Comparison of ENCODE assay signal across 8 cellular contexts in genomic region chr16:50548659-50549560, GRCh38. TPM values are rescaled to one million over a fixed set of nuclear protein-coding genes. Genes with fewer than 3 reads are reported as not detected.
DNase-seq lines count a peak whose midpoint lies in the region; ATAC-seq and TF ChIP-seq lines count a peak whose summit lies in the region.

No MANE protein-coding gene starts in this region.

- H3K4ac ChIP-seq in trophoblast cell (ENCODE audit: low read depth, low read length) = no peak overlapping the region

- CTCF ChIA-PET in WTC11 (lab: Charles Lee) = interaction anchor here (0.6 to 1.8 kb wide), 10 partner anchors 39 to 258 kb away, joined by 3 to 11 read pairs (median 4); no protein-coding TSS in a partner anchor

- no peaks in the 10 kb centered on the region for H3K9me3 Mint-ChIP-seq in WTC11

- no peak overlapping the region for H2BK5ac ChIP-seq in trophoblast cell (ENCODE audit: low read depth, low read length, poor library complexity)

- H3K79me1 ChIP-seq in trophoblast cell (ENCODE audit: low read length) = peaks cover 5% of the 10 kb centered on the region

- H3K27me3 Mint-ChIP-seq in WTC11 (ENCODE audit: low read depth) = peaks cover 44% of the 10 kb centered on the region

- H3K27me3 ChIP-seq in fibroblast of lung (ENCODE audit: control insufficient read depth, insufficient read depth, low read length) (peaks cover 53% of the 10 kb centered on the region), trophoblast cell (ENCODE audit: insufficient read depth, low read length) (peaks cover 11% of the 10 kb centered on the region)

- H3K79me2 ChIP-seq in fibroblast of lung (ENCODE audit: control insufficient read depth, insufficient read depth, low read length) (no peaks in the 10 kb centered on the region), trophoblast cell (ENCODE audit: control insufficient read depth, insufficient read depth, low read length, poor library complexity) (no peaks in the 10 kb centered on the region)

- no peak overlapping the region for H2AFZ ChIP-seq in fibroblast of lung (ENCODE audit: low read length)
- H2AFZ ChIP-seq in trophoblast cell (ENCODE audit: insufficient read depth, low read length, poor library complexity) = peak overlapping the region; percentile 55

- no peak overlapping the region for H3K27ac Mint-ChIP-seq in WTC11

- H3K4me1 Mint-ChIP-seq in WTC11 = peaks cover 11% of the 10 kb centered on the region

- H3K4me3 Mint-ChIP-seq in WTC11 = peak overlapping the region; percentile 65

- no peak overlapping the region for H2AK5ac ChIP-seq in trophoblast cell (ENCODE audit: low read length)

- no peak overlapping the region for H3K27ac ChIP-seq in fibroblast of lung (ENCODE audit: insufficient read depth, low read length)
- no peak overlapping the region for H3K27ac ChIP-seq in trophoblast cell (ENCODE audit: low read depth, low read length)

- POLR2A ChIA-PET in WTC11 (lab: Charles Lee) = interaction anchor here (0.5 kb wide), 1 partner anchor 263 kb away, joined by 4 read pairs; no protein-coding TSS in a partner anchor

- no peak for TF ChIP-seq CTCF in WTC11 (IDR thresholded peaks at IDR 0.05)
- no peak for TF ChIP-seq CTCF in fibroblast of lung (conservative IDR thresholded peaks at IDR 0.05 in 1 of 2, IDR thresholded peaks at IDR 0.05 in 1 of 2; ENCODE audit: low read depth in 1 of 2, low read length in 2 of 2)

- no CpG with 5 or more reads among the region's 80 CpGs for WGBS in trophoblast cell (ENCODE audit: extremely low coverage, insufficient coverage, insufficient read length)

- peak overlapping the region; percentile 24 for H4K8ac ChIP-seq in trophoblast cell (ENCODE audit: low read depth, low read length)

- peak; percentile 50 for ATAC-seq in HG03135 (IDR thresholded peaks at IDR 0.05; ENCODE audit: unreplicated experiment)
- peak; percentile 12 for ATAC-seq in WTC11

- H3K36me3 ChIP-seq in fibroblast of lung (ENCODE audit: control insufficient read depth, insufficient read depth, low read length) (no peaks in the 10 kb centered on the region), trophoblast cell (ENCODE audit: control insufficient read depth in 1 of 2, insufficient read depth in 2 of 2, low read length in 2 of 2) (no peaks in the 10 kb centered on the region)

- H3K18ac ChIP-seq in trophoblast cell (ENCODE audit: low read length) = peak overlapping the region; percentile 71

- DNase-seq in stimulated activated CD4-positive, alpha-beta T cell treated with anti-CD3 and anti-CD28 coated beads, Interleukin-12 subunit alpha, Interleukin-12 subunit beta, amount 100 ng/mL, for 4 hours = peak; percentile 4
- no peak for DNase-seq in stimulated activated CD4-positive, alpha-beta T cell treated with anti-CD3 and anti-CD28 coated beads, Interleukin-4, amount 100 ng/mL, for 24 hours
- DNase-seq in WTC11 (ENCODE audit: low spot score) = peak; percentile 30
- peak in 1 of 2 donors; percentile 3 for DNase-seq in fibroblast of lung (ENCODE audit: low read depth in 2 of 2)
- DNase-seq in trophoblast cell = no peak
- no peak for DNase-seq in D341Med (ENCODE audit: low spot score)
- DNase-seq in CD1c-positive myeloid dendritic cell (ENCODE audit: extremely low spot score) = no peak

- H3K4me3 ChIP-seq in fibroblast of lung (replicated peaks in 1 of 4; ENCODE audit: control extremely low read depth in 1 of 4, insufficient read depth in 1 of 4, low read depth in 3 of 4, low read length in 4 of 4) (peak overlapping the region in 2 of 4 experiments; percentile 33 to 38), trophoblast cell (ENCODE audit: low read depth, low read length) (peak overlapping the region; percentile 78)

- peak overlapping the region; percentile 14 for H4K12ac ChIP-seq in trophoblast cell (ENCODE audit: low read depth, low read length)

- no peaks in the 10 kb centered on the region for H4K20me1 ChIP-seq in fibroblast of lung (ENCODE audit: control insufficient read depth, extremely low read depth, insufficient read depth, low read length)

- no peak overlapping the region for H2BK120ac ChIP-seq in trophoblast cell (ENCODE audit: insufficient read depth, low read length, poor library complexity)

- peak overlapping the region; percentile 31 for H4K91ac ChIP-seq in trophoblast cell (ENCODE audit: low read depth, low read length)

- peak overlapping the region; percentile 77 for H3K14ac ChIP-seq in trophoblast cell (ENCODE audit: low read length)

- H3K36me3 Mint-ChIP-seq in WTC11 = no peaks in the 10 kb centered on the region

- H2BK12ac ChIP-seq in trophoblast cell (ENCODE audit: low read length) = peak overlapping the region; percentile 14

- H3K9me3 ChIP-seq in fibroblast of lung (ENCODE audit: control insufficient read depth, insufficient read depth, low read depth, low read length) (no peaks in the 10 kb centered on the region), trophoblast cell (ENCODE audit: insufficient read depth, low read depth, low read length) (no peaks in the 10 kb centered on the region)

- no peak overlapping the region for H3K23ac ChIP-seq in trophoblast cell (ENCODE audit: low read length)

- H3K9ac ChIP-seq in fibroblast of lung (ENCODE audit: insufficient read depth, low read length) (no peak overlapping the region), trophoblast cell (ENCODE audit: low read length) (peak overlapping the region; percentile 37)

- H3K4me2 ChIP-seq in fibroblast of lung (ENCODE audit: extremely low read depth, insufficient read depth, low read length) (peak overlapping the region; percentile 51), trophoblast cell (ENCODE audit: low read length) (peak overlapping the region; percentile 98)

- H3K4me1 ChIP-seq in fibroblast of lung (ENCODE audit: control insufficient read depth, extremely low read depth, insufficient read depth, low read length) (no peaks in the 10 kb centered on the region), trophoblast cell (ENCODE audit: control insufficient read depth in 1 of 2, insufficient read depth in 2 of 2, low read length in 2 of 2) (peaks cover 4 to 5% of the 10 kb centered on the region in 2 experiments)

TF ChIP-seq in WTC11, 78 proteins besides CTCF, POLR2A, EP300 and RAD21:
- TF ChIP-seq PREB (CRISPR knock-in tag; IDR thresholded peaks at IDR 0.05; ENCODE audit: borderline replicate concordance) = no peak
- TF ChIP-seq HMGA2 (CRISPR knock-in tag; IDR thresholded peaks at IDR 0.05) = no peak
- peak; percentile 34; the same call in 1 of the 2 replicates for TF ChIP-seq ZNF263 (CRISPR knock-in tag; IDR thresholded peaks at IDR 0.05; ENCODE audit: low read depth)
- no peak for TF ChIP-seq SMAD4 (CRISPR knock-in tag; IDR thresholded peaks at IDR 0.05)
- TF ChIP-seq ZNF317 (CRISPR knock-in tag; IDR thresholded peaks at IDR 0.05; ENCODE audit: borderline replicate concordance, low read depth) = no peak
- TF ChIP-seq IRF1 (CRISPR knock-in tag; IDR thresholded peaks at IDR 0.05) = no peak
- TF ChIP-seq, protein P1, sequence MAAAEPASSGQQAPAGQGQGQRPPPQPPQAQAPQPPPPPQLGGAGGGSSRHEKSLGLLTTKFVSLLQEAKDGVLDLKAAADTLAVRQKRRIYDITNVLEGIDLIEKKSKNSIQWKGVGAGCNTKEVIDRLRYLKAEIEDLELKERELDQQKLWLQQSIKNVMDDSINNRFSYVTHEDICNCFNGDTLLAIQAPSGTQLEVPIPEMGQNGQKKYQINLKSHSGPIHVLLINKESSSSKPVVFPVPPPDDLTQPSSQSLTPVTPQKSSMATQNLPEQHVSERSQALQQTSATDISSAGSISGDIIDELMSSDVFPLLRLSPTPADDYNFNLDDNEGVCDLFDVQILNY (CRISPR knock-in tag; IDR thresholded peaks at IDR 0.05) = no peak
TF ChIP-seq in WTC11: peak in this region for 1.

RNA-seq across cellular contexts. Expression of gene NKD1, which starts 0.7 kb away (rescaled TPM):
- total RNA-seq in WTC11 (2021) (6.0 to 9.3 TPM (median 9.1 TPM) in 3 replicates), fibroblast of lung (under 0.01 TPM in 2 replicates)
- 0.02 and 0.12 TPM in 2 replicates for polyA plus RNA-seq in fibroblast of lung
- polyA plus RNA-seq in fibroblast of lung (2012) = 0.05 and 0.10 TPM in 2 replicates
- polyA minus RNA-seq in fibroblast of lung (ENCODE audit: low replicate concordance) = 0.15 TPM in 1 of 2 replicates, not detected in the other
- polyA plus RNA-seq in trophoblast cell (2013) = 4.0 and 4.5 TPM in 2 replicates

Comparison
In these comparisons a context has a peak if more than half of its experiments do, and no peak if none do; other contexts are left out.
1. DNase-seq: peak in stimulated activated CD4-positive, alpha-beta T cell treated with anti-CD3 and anti-CD28 coated beads, Interleukin-12 subunit alpha, Interleukin-12 subunit beta, amount 100 ng/mL, for 4 hours (single experiment) and WTC11 (single experiment); none in stimulated activated CD4-positive, alpha-beta T cell treated with anti-CD3 and anti-CD28 coated beads, Interleukin-4, amount 100 ng/mL, for 24 hours (single experiment), trophoblast cell (0 of 2), D341Med (single experiment) and CD1c-positive myeloid dendritic cell (single experiment).